Comparison of ENCODE assay signal across 8 cellular contexts in genomic region chr1:194289569-194290266, GRCh38.
DNase-seq lines count a peak whose midpoint lies in the region; ATAC-seq and TF ChIP-seq lines count a peak whose summit lies in the region.

No MANE protein-coding gene starts in this region.

- intact Hi-C loops in transverse colon (cut with DNase I; ENCODE audit: low total_unique reads): no loop called here

- TF ChIP-seq POLR2A in transverse colon (IDR thresholded peaks at IDR 0.05): no peak

- ATAC-seq in HG03521 (IDR thresholded peaks at IDR 0.05; ENCODE audit: unreplicated experiment): peak; percentile 94

- DNase-seq in CD1c-positive myeloid dendritic cell (ENCODE audit: extremely low spot score): peak; percentile 17
- peak; percentile 11 for DNase-seq in GM20000 (ENCODE audit: low spot score)
- DNase-seq in activated T-cell treated with anti-CD3 and anti-CD28 coated beads, Interleukin-2, amount 50 U/mL, for 48 hours: peak; percentile 39 to 50
- peak; percentile 20 for DNase-seq in transverse colon
- no peak for DNase-seq in chondrocyte (ENCODE audit: low spot score)
- DNase-seq in HFFc6: no peak
- DNase-seq in SKM-1 treated with dmso at 0.1 percent for 144 hours (lab: John Stamatoyannopoulos, UW; ENCODE audit: unreplicated experiment): no peak

- no peaks in the 10 kb centered on the region for H3K4me1 ChIP-seq in transverse colon

- H3K27ac Mint-ChIP-seq in chondrocyte (ENCODE audit: unreplicated experiment) (no peak overlapping the region), HFFc6 (no peak overlapping the region)

- H3K9me3 Mint-ChIP-seq in chondrocyte (ENCODE audit: low read depth) (no peaks in the 10 kb centered on the region), HFFc6 (no peaks in the 10 kb centered on the region)

- no peaks in the 10 kb centered on the region for H3K36me3 ChIP-seq in transverse colon

- H3K27ac ChIP-seq in transverse colon: no peak overlapping the region

- H3K27me3 Mint-ChIP-seq in chondrocyte (ENCODE audit: low read depth) (no peaks in the 10 kb centered on the region), HFFc6 (ENCODE audit: insufficient read depth) (no peaks in the 10 kb centered on the region)

- TF ChIP-seq CTCF in GM20000 (IDR thresholded peaks at IDR 0.05; ENCODE audit: extremely low read depth, missing control alignments): no peak
- no peak for TF ChIP-seq CTCF in transverse colon (IDR thresholded peaks at IDR 0.05)
- no peak for TF ChIP-seq CTCF in chondrocyte (IDR thresholded peaks at IDR 0.05)
- TF ChIP-seq CTCF in HFFc6 (IDR thresholded peaks at IDR 0.05): no peak

- no peak overlapping the region for H3K4me3 ChIP-seq in transverse colon

- H3K36me3 Mint-ChIP-seq in chondrocyte (ENCODE audit: low read depth) (no peaks in the 10 kb centered on the region), HFFc6 (ENCODE audit: low read depth) (no peaks in the 10 kb centered on the region)

- in situ Hi-C loops in transverse colon (cut with MboI; ENCODE audit: low pct_ligation_motif_present in 1 of 4, low pct_unique_long_range_greater_than_20kb in 1 of 4, low sequenced_read_pairs in 3 of 4): loop anchor here in 3 of 4 donors (5.0 to 25.0 kb wide), 4 partner anchors 877 to 1112 kb away; partner anchors contain the start of gene B3GALT2 (in 2 of the 3)

- 62 to 83% methylated on average over 4 to 6 of the region's 6 CpGs for WGBS in transverse colon (ENCODE audit: low coverage in 1 of 2), 2 donors

- H3K4me3 Mint-ChIP-seq in chondrocyte (ENCODE audit: unreplicated experiment): no peak overlapping the region
- no peak overlapping the region for H3K4me3 Mint-ChIP-seq in HFFc6

- H3K4me1 Mint-ChIP-seq in chondrocyte (ENCODE audit: low read depth): peaks cover 4% of the 10 kb centered on the region
- peaks cover 9% of the 10 kb centered on the region; the same call in 1 of the 2 replicates for H3K4me1 Mint-ChIP-seq in HFFc6 (ENCODE audit: low read depth)

- H3K27me3 ChIP-seq in transverse colon: no peaks in the 10 kb centered on the region

- no peaks in the 10 kb centered on the region for H3K9me3 ChIP-seq in transverse colon

- TF ChIP-seq EP300 in transverse colon (IDR thresholded peaks at IDR 0.05; ENCODE audit: low read depth): no peak

Comparison
In these comparisons a context has a peak if more than half of its experiments do, and no peak if none do; other contexts are left out.
1. DNase-seq: peak in CD1c-positive myeloid dendritic cell (single experiment), GM20000 (single experiment), activated T-cell treated with anti-CD3 and anti-CD28 coated beads, Interleukin-2, amount 50 U/mL, for 48 hours (2 of 2) and transverse colon (single experiment); none in chondrocyte (single experiment), HFFc6 (single experiment) and SKM-1 treated with dmso at 0.1 percent for 144 hours (single experiment).